Comparison of ENCODE assay signal across 8 cellular contexts in genomic region chr10:99733366-99733765, GRCh38. TPM values are rescaled to one million over a fixed set of nuclear protein-coding genes. Genes with fewer than 3 reads are reported as not detected.
DNase-seq lines count a peak whose midpoint lies in the region; ATAC-seq and TF ChIP-seq lines count a peak whose summit lies in the region.

No MANE protein-coding gene starts in this region.

- H3K4me1 Mint-ChIP-seq in chondrocyte (ENCODE audit: low read depth) (peaks cover 18% of the 10 kb centered on the region), osteocyte (ENCODE audit: unreplicated experiment) (peaks cover 23% of the 10 kb centered on the region)
- H3K4me1 Mint-ChIP-seq in stimulated activated memory B cell treated with anti-CD40 and anti-IgM and Interleukin-4, amounts not matched to agents 10 μg/mL and 1 μg/mL and 100 μg/mL, for 72 hours, result peaks cover 32% of the 10 kb centered on the region

- H3K4me3 Mint-ChIP-seq in chondrocyte (ENCODE audit: unreplicated experiment) (peak overlapping the region; percentile 59), osteocyte (ENCODE audit: unreplicated experiment) (peak overlapping the region; percentile 66)
- no peak overlapping the region for H3K4me3 Mint-ChIP-seq in stimulated activated memory B cell treated with anti-CD40 and anti-IgM and Interleukin-4, amounts not matched to agents 10 μg/mL and 1 μg/mL and 100 μg/mL, for 72 hours

- ATAC-seq in GM18867 (IDR thresholded peaks at IDR 0.05; ENCODE audit: unreplicated experiment), result no peak
- no peak for ATAC-seq in stimulated activated memory B cell treated with anti-CD40 and anti-IgM and Interleukin-4, amounts not matched to agents 10 μg/mL and 1 μg/mL and 100 μg/mL, for 72 hours

- peak overlapping the region; percentile 89 for H3K4me3 ChIP-seq in NB4 (ENCODE audit: low read depth, low read length)

- TF ChIP-seq CTCF in NB4 (IDR thresholded peaks at IDR 0.05; ENCODE audit: low read depth, low read length) (no peak), chondrocyte (IDR thresholded peaks at IDR 0.05) (no peak), osteocyte (IDR thresholded peaks at IDR 0.05) (no peak)

- H3K27me3 Mint-ChIP-seq in chondrocyte (ENCODE audit: low read depth) (no peaks in the 10 kb centered on the region), osteocyte (ENCODE audit: unreplicated experiment) (no peaks in the 10 kb centered on the region)
- no peaks in the 10 kb centered on the region for H3K27me3 Mint-ChIP-seq in stimulated activated memory B cell treated with anti-CD40 and anti-IgM and Interleukin-4, amounts not matched to agents 10 μg/mL and 1 μg/mL and 100 μg/mL, for 72 hours

- H3K36me3 Mint-ChIP-seq in chondrocyte (ENCODE audit: low read depth), result peaks cover 8% of the 10 kb centered on the region
- H3K36me3 Mint-ChIP-seq in osteocyte (ENCODE audit: unreplicated experiment), result peaks cover 23% of the 10 kb centered on the region
- peaks cover 30% of the 10 kb centered on the region for H3K36me3 Mint-ChIP-seq in stimulated activated memory B cell treated with anti-CD40 and anti-IgM and Interleukin-4, amounts not matched to agents 10 μg/mL and 1 μg/mL and 100 μg/mL, for 72 hours

- H3K9me3 Mint-ChIP-seq in chondrocyte (ENCODE audit: low read depth) (no peaks in the 10 kb centered on the region), osteocyte (ENCODE audit: unreplicated experiment) (no peaks in the 10 kb centered on the region)
- no peaks in the 10 kb centered on the region for H3K9me3 Mint-ChIP-seq in stimulated activated memory B cell treated with anti-CD40 and anti-IgM and Interleukin-4, amounts not matched to agents 10 μg/mL and 1 μg/mL and 100 μg/mL, for 72 hours

- no peak for TF ChIP-seq POLR2A in NB4 (IDR thresholded peaks at IDR 0.05; ENCODE audit: extremely low read depth, insufficient read length)

- DNase-seq in ELF-1 (ENCODE audit: low read depth, low spot score) (peak; percentile 5), NB4 (ENCODE audit: low read depth) (peak; percentile 20), chondrocyte (ENCODE audit: low spot score) (no peak), osteocyte (ENCODE audit: extremely low spot score, unreplicated experiment) (no peak)
- no peak for DNase-seq in NK-92 treated with Interleukin-12 subunit alpha and Interleukin-12 subunit beta, amount 100 ng/mL, for 24 hours (lab: John Stamatoyannopoulos, UW)
- DNase-seq in activated CD4-positive, alpha-beta T cell treated with anti-CD3 and anti-CD28 coated beads for 1 hour, result no peak

- peak overlapping the region; percentile 22 for H3K27ac Mint-ChIP-seq in chondrocyte (ENCODE audit: unreplicated experiment)
- peak overlapping the region; percentile 62 for H3K27ac Mint-ChIP-seq in osteocyte (ENCODE audit: unreplicated experiment)
- H3K27ac Mint-ChIP-seq in stimulated activated memory B cell treated with anti-CD40 and anti-IgM and Interleukin-4, amounts not matched to agents 10 μg/mL and 1 μg/mL and 100 μg/mL, for 72 hours, result no peak overlapping the region

RNA-seq across cellular contexts. Expression of gene CUTC, which starts 1.3 kb away (rescaled TPM):
- total RNA-seq in chondrocyte, result 14.4 to 19.1 TPM (median 14.5 TPM) in 3 replicates
- total RNA-seq in osteocyte, result 16.6 and 18.7 TPM in 2 replicates

RNA-seq across cellular contexts. Expression of gene COX15, which starts 1.4 kb away (rescaled TPM):
- 20.8 to 29.8 TPM (median 21.3 TPM) in 3 replicates for total RNA-seq in chondrocyte
- 29.4 and 35.8 TPM in 2 replicates for total RNA-seq in osteocyte

RNA-seq across cellular contexts. Expression of gene ABCC2, which starts 49.1 kb away (rescaled TPM):
- total RNA-seq in chondrocyte (0.57 to 0.69 TPM (median 0.63 TPM) in 3 replicates), osteocyte (0.24 and 0.39 TPM in 2 replicates)

Comparison
In these comparisons a context has a peak if more than half of its experiments do, and no peak if none do; other contexts are left out.
1. DNase-seq: peak in ELF-1 (single experiment) and NB4 (single experiment); none in chondrocyte (single experiment), osteocyte (single experiment), NK-92 treated with Interleukin-12 subunit alpha and Interleukin-12 subunit beta, amount 100 ng/mL, for 24 hours (single experiment) and activated CD4-positive, alpha-beta T cell treated with anti-CD3 and anti-CD28 coated beads for 1 hour (single experiment).